ENCODE assay signal across 14 cellular contexts in the genomic region with DNA sequence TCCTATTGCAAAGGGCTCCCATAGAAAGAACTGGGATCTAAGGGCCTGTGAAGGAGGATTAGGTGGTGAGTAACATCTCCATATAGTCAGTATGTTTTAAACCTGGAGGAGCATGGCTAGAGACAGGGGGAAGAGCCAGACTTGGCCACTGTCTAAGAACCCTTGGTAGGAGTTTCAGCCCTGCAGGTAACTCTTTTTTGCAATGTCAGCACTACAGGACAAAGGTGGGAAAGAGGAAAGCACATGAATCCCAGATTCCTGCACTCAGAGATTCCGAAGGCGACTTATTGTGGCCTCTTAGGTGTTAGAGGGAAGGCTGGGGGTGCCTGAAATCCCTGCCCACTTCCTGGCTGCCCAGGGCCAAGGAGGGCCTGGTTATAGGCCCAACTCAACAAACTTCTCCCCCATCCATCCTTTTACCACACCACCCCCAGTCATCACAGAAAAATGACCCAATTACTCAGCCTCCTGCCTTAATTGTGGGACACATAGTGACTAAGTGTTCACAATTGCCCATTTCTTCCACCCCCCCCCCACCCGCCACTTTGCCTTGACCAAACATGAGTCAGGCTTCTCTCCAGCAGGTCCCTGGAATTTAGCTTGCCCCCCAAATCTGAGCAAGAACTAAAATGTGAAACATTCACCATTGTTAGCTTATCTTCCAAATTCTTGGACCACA. TPM values are rescaled to one million over a fixed set of nuclear protein-coding genes. Genes with fewer than 3 reads are reported as not detected.
DNase-seq lines count a peak whose midpoint lies in the region; ATAC-seq, FAIRE-seq and TF ChIP-seq lines count a peak whose summit lies in the region.
"Had no signal": no experiment of that assay in that cellular context is flagged by ENCODE, and none has a peak within 500 bp of the region (broad histone marks: within the 10 kb centered on the region; RNA-seq: fewer than 3 reads in every experiment).

No MANE protein-coding gene starts in this region.

- H3K4ac ChIP-seq in neuronal stem cell (ENCODE audit: low read length), result no peak overlapping the region

- no peak for ATAC-seq in natural killer cell

- H3K9me3 Mint-ChIP-seq in Calu3 (ENCODE audit: low read depth, unreplicated experiment), result no peaks in the 10 kb centered on the region
- no peaks in the 10 kb centered on the region for H3K9me3 Mint-ChIP-seq in natural killer cell
- H3K9me3 Mint-ChIP-seq: mesothelial cell of epicardium had no signal

- H2BK12ac ChIP-seq in neuronal stem cell (ENCODE audit: low read length), result no peak overlapping the region

- H2BK15ac ChIP-seq in neuronal stem cell (ENCODE audit: low read length), result no peak overlapping the region

- no peak overlapping the region for H3K9ac ChIP-seq in neuronal stem cell (ENCODE audit: low read depth, low read length, poor library complexity)

- no CpG with 5 or more reads among the region's 3 CpGs for WGBS in neuronal stem cell (ENCODE audit: extremely low coverage in 2 of 2, insufficient read length in 2 of 2, insufficient replicate concordance in 1 of 2), 2 donors

- DNase-seq in Calu3, result no peak
- peak; percentile 85 for DNase-seq in NCI-H226
- DNase-seq in epithelial cell of esophagus (ENCODE audit: low read depth), result peak; percentile 66
- DNase-seq in natural killer cell, result no peak
- no peak for DNase-seq in MG63
- DNase-seq in neuronal stem cell (ENCODE audit: low spot score), result no peak
- DNase-seq in KBM-7, result no peak
- DNase-seq in D721Med (ENCODE audit: insufficient read length, low spot score), result no peak
- DNase-seq: activated naive CD4-positive, alpha-beta T cell treated with anti-CD3 and anti-CD28 coated beads, Interleukin-2, amount 50 U/mL, for 16 hours; cortex of kidney; NCI-H2227 treated with DMSO at 0.1 percent for 48 hours; T-helper 9 cell had no signal

- no peak overlapping the region for H3K18ac ChIP-seq in neuronal stem cell (ENCODE audit: low read length)

- no peak overlapping the region for H2AFZ ChIP-seq in neuronal stem cell (ENCODE audit: low read length)

- H3K9me3 ChIP-seq in MG63 (no peaks in the 10 kb centered on the region), neuronal stem cell (replicated peaks in 1 of 2; ENCODE audit: control insufficient read depth in 2 of 2, insufficient read depth in 1 of 2, low read depth in 1 of 2, low read length in 2 of 2) (no peaks in the 10 kb centered on the region)
- H3K9me3 ChIP-seq: gastroesophageal sphincter had no signal

- no peak for FAIRE-seq in D721Med (lab: Jason Lieb, UNC)

- H2AK5ac ChIP-seq in neuronal stem cell (ENCODE audit: low read depth, low read length), result no peak overlapping the region

- H4K91ac ChIP-seq in neuronal stem cell (ENCODE audit: low read depth, low read length, poor library complexity), result no peak overlapping the region

- H3K36me3 ChIP-seq in MG63 (no peaks in the 10 kb centered on the region), neuronal stem cell (replicated peaks in 1 of 2; ENCODE audit: control insufficient read depth in 2 of 2, insufficient read depth in 2 of 2, low read length in 2 of 2) (no peaks in the 10 kb centered on the region)
- H3K36me3 ChIP-seq: gastroesophageal sphincter had no signal

- H3K14ac ChIP-seq in neuronal stem cell (ENCODE audit: low read length), result no peak overlapping the region

- no peaks in the 10 kb centered on the region for H3K79me1 ChIP-seq in neuronal stem cell (ENCODE audit: low read depth, low read length)

- no TSS peak for BruUV-seq in Calu3 (replicated peaks; lab: Mats Ljungman, UMichigan)

- no peak overlapping the region for H2BK5ac ChIP-seq in neuronal stem cell (ENCODE audit: low read length)

- H3K4me2 ChIP-seq in neuronal stem cell (ENCODE audit: insufficient read depth, low read length, poor library complexity, severe bottlenecking), result no peak overlapping the region

- H3K4me3 ChIP-seq in epithelial cell of esophagus (ENCODE audit: low read length) (no peak overlapping the region), MG63 (no peak overlapping the region), neuronal stem cell (ENCODE audit: low read length in 2 of 2) (no peak overlapping the region)

- in situ Hi-C loops in KBM-7 (cut with MboI; ENCODE audit: low pct_unique_long_range_greater_than_20kb, low sequenced_read_pairs), result no loop called here

- peaks cover 24% of the 10 kb centered on the region for H3K27me3 Mint-ChIP-seq in Calu3 (ENCODE audit: unreplicated experiment)
- H3K27me3 Mint-ChIP-seq in natural killer cell (ENCODE audit: low read depth in 2 of 2), result peaks cover 53 to 54% of the 10 kb centered on the region in 2 donors

- H3K27ac Mint-ChIP-seq in Calu3 (ENCODE audit: unreplicated experiment), result no peak overlapping the region
- H3K27ac Mint-ChIP-seq in natural killer cell, result no peak overlapping the region
- H3K27ac Mint-ChIP-seq: mesothelial cell of epicardium had no signal

- CTCF ChIA-PET in Calu3 (lab: Charles Lee), result no interaction called here

- no peak overlapping the region for H4K8ac ChIP-seq in neuronal stem cell (ENCODE audit: low read depth, low read length)

- intact Hi-C loops in Calu3 (cut with micrococcal nuclease; ENCODE audit: unreplicated experiment), result no loop called here
- intact Hi-C loops in natural killer cell (cut with micrococcal nuclease), result no loop called here

- no peak for TF ChIP-seq CTCF in Calu3 (IDR thresholded peaks at IDR 0.05; ENCODE audit: unreplicated experiment)
- no peak for TF ChIP-seq CTCF in epithelial cell of esophagus (IDR thresholded peaks at IDR 0.05; ENCODE audit: insufficient read depth, low read depth, low read length, missing control alignments)
- TF ChIP-seq CTCF in natural killer cell (IDR thresholded peaks at IDR 0.05), result no peak
- TF ChIP-seq CTCF in D721Med (IDR thresholded peaks at IDR 0.05; ENCODE audit: insufficient read depth, missing control alignments), result no peak

- H3K4me1 Mint-ChIP-seq in Calu3 (ENCODE audit: low read depth, unreplicated experiment) (peaks cover 16% of the 10 kb centered on the region), natural killer cell (peaks cover 8 to 25% of the 10 kb centered on the region in 2 donors)

- peak overlapping the region; percentile 72 for H3K4me3 Mint-ChIP-seq in Calu3 (ENCODE audit: low read depth, unreplicated experiment)
- H3K4me3 Mint-ChIP-seq in natural killer cell, result peak overlapping the region; percentile 35

- H3K36me3 Mint-ChIP-seq in Calu3 (ENCODE audit: insufficient read depth, unreplicated experiment) (peaks cover 20% of the 10 kb centered on the region), natural killer cell (no peaks in the 10 kb centered on the region)
- H3K36me3 Mint-ChIP-seq: mesothelial cell of epicardium had no signal

- H3K27me3 ChIP-seq in MG63 (peaks cover 2% of the 10 kb centered on the region; the same call in 1 of the 2 replicates), neuronal stem cell (ENCODE audit: control insufficient read depth in 3 of 3, insufficient read depth in 3 of 3, low read depth in 1 of 3, low read length in 3 of 3) (peaks cover 0 to 41% (median 16%) of the 10 kb centered on the region in 3 experiments)

- H2BK120ac ChIP-seq in neuronal stem cell (ENCODE audit: low read depth, low read length), result no peak overlapping the region

- H3K23ac ChIP-seq in neuronal stem cell (ENCODE audit: low read depth, low read length, poor library complexity), result no peak overlapping the region

- H3K27ac ChIP-seq in neuronal stem cell (replicated peaks; ENCODE audit: low read length), result no peak overlapping the region
- H3K27ac ChIP-seq: gastroesophageal sphincter had no signal

- H3K4me1 ChIP-seq in neuronal stem cell (ENCODE audit: control insufficient read depth in 2 of 2, insufficient read depth in 1 of 2, low read depth in 1 of 2, low read length in 2 of 2), result peaks cover 0 to 10% of the 10 kb centered on the region in 2 donors

RNA-seq across cellular contexts. Expression of a gene that starts 1.9 kb away (rescaled TPM):
- 1.5 and 2.6 TPM in 2 replicates for total RNA-seq in Calu3 (2022)
- under 1 TPM in 1 of 3 donors, not detected in 2; 0.58 TPM for total RNA-seq in natural killer cell
- 0.13 TPM in 1 of 2 replicates, not detected in the other for total RNA-seq in MG63 (2014; rRNA removed; shearing (Covaris generic); ENCODE audit: low replicate concordance)
- 0.08 TPM for polyA plus RNA-seq in neuronal stem cell (2013, experiment 1 of 2)
- 0.14 TPM for polyA plus RNA-seq in neuronal stem cell (2013, experiment 2 of 2)

Comparison
In these comparisons a context has a peak if more than half of its experiments do, and no peak if none do; other contexts are left out.
1. DNase-seq: peak in NCI-H226 (single experiment) and epithelial cell of esophagus (single experiment); none in Calu3 (single experiment), natural killer cell (single experiment), MG63 (single experiment), neuronal stem cell (single experiment), KBM-7 (single experiment) and D721Med (single experiment).